8 cellular contexts compared by ENCODE assay signal in the genomic region with DNA sequence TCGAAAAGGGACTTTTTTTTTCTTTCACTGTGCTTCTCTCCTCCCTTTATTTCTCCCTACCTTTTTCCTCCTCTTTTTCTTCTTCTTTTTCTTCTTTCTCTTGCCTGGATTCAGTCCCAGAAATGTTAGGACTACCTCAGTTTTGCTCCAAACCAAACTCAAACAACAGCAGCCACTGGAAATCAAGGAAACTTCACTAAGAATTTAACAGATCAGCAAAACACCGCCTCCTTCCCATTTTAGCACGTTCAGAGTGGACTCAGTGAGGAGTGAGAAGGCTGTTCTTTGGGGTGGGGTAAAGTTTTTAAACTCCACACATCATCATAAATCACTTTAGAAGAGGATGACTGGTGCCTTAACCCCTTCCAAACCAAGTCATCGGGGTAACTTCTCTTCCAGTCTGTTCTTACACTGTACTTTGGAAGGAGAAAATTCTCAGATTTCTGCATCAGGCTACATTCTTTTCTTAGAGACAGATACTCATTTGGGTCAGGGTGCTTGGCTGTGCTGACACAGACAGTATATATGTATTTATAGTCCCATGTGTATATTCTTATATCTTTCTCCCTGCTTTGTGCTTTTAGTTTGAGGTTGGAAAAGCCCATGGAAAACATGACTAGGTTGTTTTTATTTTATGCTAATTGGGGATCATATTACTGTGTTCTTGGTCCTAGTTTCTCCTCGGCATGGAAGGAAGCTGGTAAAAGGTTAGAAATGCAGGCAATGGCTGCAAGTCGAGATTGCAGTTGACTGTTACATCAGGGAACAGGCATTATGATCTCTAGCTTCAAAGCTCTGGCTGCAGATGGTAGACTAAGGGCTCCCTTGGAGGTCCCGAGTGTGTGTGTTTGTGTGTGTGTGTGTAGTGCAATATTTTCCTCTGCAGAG. TPM values are rescaled to one million over a fixed set of nuclear protein-coding genes. Genes with fewer than 3 reads are reported as not detected.
DNase-seq lines count a peak whose midpoint lies in the region; TF ChIP-seq lines count a peak whose summit lies in the region.

Gene CCDC80, minus strand, starts transcription at position 280 of the 888 bp plus-strand sequence. CDS start 1,238 bp downstream, outside the sequence.

- DNase-seq in HCEC 1CT, result peak; percentile 97
- peak in 2 of 7 donors; percentile 18 to 34 for DNase-seq in adrenal gland
- DNase-seq in right atrium auricular region (ENCODE audit: low spot score), result no peak
- DNase-seq in midbrain (lab: John Stamatoyannopoulos, UW), result no peak
- DNase-seq in UCSD-AML1 (lab: John Stamatoyannopoulos, UW; ENCODE audit: unreplicated experiment), result no peak
- DNase-seq in stimulated activated CD8-positive, alpha-beta memory T cell treated with anti-CD3 and anti-CD28 coated beads, Interleukin-4, amount 100 ng/mL, for 48 hours, result no peak
- DNase-seq in GM19240 (ENCODE audit: insufficient read length, low spot score), result no peak

- intact Hi-C loops in adrenal gland (cut with DNase I), result loop anchor here (5.0 to 10.0 kb wide), 4 partner anchors 56 to 344 kb away; no protein-coding TSS in a partner anchor

- peak; percentile 60 to 84 for TF ChIP-seq POLR2A in adrenal gland (IDR thresholded peaks at IDR 0.05)

- H3K4me3 ChIP-seq in adrenal gland, result peak within 1 kb of the TSS in 2 of 4 donors; percentile 14 to 46
- peak within 1 kb of the TSS; percentile 29 to 50 for H3K4me3 ChIP-seq in right atrium auricular region
- peak within 1 kb of the TSS; percentile 12 to 45 (median 29) for H3K4me3 ChIP-seq in skin epidermis

- H3K4me1 ChIP-seq in adrenal gland (replicated peaks in 1 of 2) (peaks cover 10 to 34% of the 10 kb centered on the region in 2 donors), right atrium auricular region (peaks cover 0 to 27% of the 10 kb centered on the region in 2 donors)

- H3K9me3 ChIP-seq in adrenal gland (replicated peaks in 1 of 3) (no peaks in the 10 kb centered on the region), right atrium auricular region (no peaks in the 10 kb centered on the region)

- WGBS in adrenal gland, 4 donors, result 6 to 8% (median 7%) methylated on average over 7 of the region's 7 CpGs

- peak within 1 kb of the TSS in 4 of 5 donors; percentile 51 to 72 (median 63) for H3K27ac ChIP-seq in adrenal gland
- peak within 1 kb of the TSS; percentile 67 to 80 for H3K27ac ChIP-seq in right atrium auricular region
- H3K27ac ChIP-seq in skin epidermis, result peak within 1 kb of the TSS in 20 of 21 experiments; percentile 35 to 87 (median 74)

- TF ChIP-seq CTCF in adrenal gland (IDR thresholded peaks at IDR 0.05) (no peak), right atrium auricular region (IDR thresholded peaks at IDR 0.05) (no peak)

- H3K36me3 ChIP-seq in adrenal gland (replicated peaks in 1 of 2) (no peaks in the 10 kb centered on the region), right atrium auricular region (no peaks in the 10 kb centered on the region)

- no peaks in the 10 kb centered on the region for H3K27me3 ChIP-seq in adrenal gland
- no peaks in the 10 kb centered on the region for H3K27me3 ChIP-seq in right atrium auricular region

RNA-seq across cellular contexts. Expression of gene CCDC80, which starts in this region (rescaled TPM):
- total RNA-seq in adrenal gland, result 10 to 100 TPM in 7 of 8 donors, 1 to 10 TPM in 1; 5.7 to 65.3 (median 20.9) TPM
- 10 to 100 TPM; 12.4 to 24.6 (median 19.7) TPM for polyA plus RNA-seq in adrenal gland
- 100 to 1,000 TPM in 1 of 2 donors, 10 to 100 TPM in 1; 94.4 to 206 TPM for total RNA-seq in right atrium auricular region
